Comparison of ENCODE assay signal across 25 cellular contexts in genomic region chr16:70709961-70710360, GRCh38. TPM values are rescaled to one million over a fixed set of nuclear protein-coding genes. Genes with fewer than 3 reads are reported as not detected.
DNase-seq lines count a peak whose midpoint lies in the region; FAIRE-seq and TF ChIP-seq lines count a peak whose summit lies in the region.
"Had no signal": no experiment of that assay in that cellular context is flagged by ENCODE, and none has a peak within 500 bp of the region (broad histone marks: within the 10 kb centered on the region; RNA-seq: fewer than 3 reads in every experiment).

No MANE protein-coding gene starts in this region.

- H3K4me1 ChIP-seq in Loucy (ENCODE audit: insufficient read depth, low read length, poor library complexity, severe bottlenecking): peaks cover 38% of the 10 kb centered on the region
- peaks cover 38% of the 10 kb centered on the region for H3K4me1 ChIP-seq in endothelial cell of umbilical vein (ENCODE audit: control insufficient read depth, extremely low read depth, insufficient read depth, low read length)
- H3K4me1 ChIP-seq in muscle layer of colon (ENCODE audit: insufficient read depth, low read length): peaks cover 91% of the 10 kb centered on the region
- peaks cover 11 to 46% (median 23%) of the 10 kb centered on the region in 4 donors for H3K4me1 ChIP-seq in transverse colon
- H3K4me1 ChIP-seq in H9 (ENCODE audit: insufficient read depth, low read length): peaks cover 7% of the 10 kb centered on the region; the same call in 1 of the 2 replicates
- H3K4me1 ChIP-seq: pancreas had no signal

- H4K20me1 ChIP-seq in Loucy (ENCODE audit: insufficient read depth, low read length, poor library complexity, severe bottlenecking): no peaks in the 10 kb centered on the region
- no peaks in the 10 kb centered on the region for H4K20me1 ChIP-seq in endothelial cell of umbilical vein (replicated peaks; ENCODE audit: control insufficient read depth, extremely low read depth, insufficient read depth, low read length)
- no peaks in the 10 kb centered on the region for H4K20me1 ChIP-seq in H9 (ENCODE audit: control insufficient read depth, insufficient read depth, insufficient read length)

- in situ Hi-C loops in transverse colon (cut with MboI; ENCODE audit: low pct_ligation_motif_present in 1 of 4, low pct_unique_long_range_greater_than_20kb in 1 of 4, low sequenced_read_pairs in 3 of 4): no loop called here

- no peaks in the 10 kb centered on the region; the same call in 1 of the 2 replicates for H3K27me3 Mint-ChIP-seq in H9 (ENCODE audit: low read depth)
- H3K27me3 Mint-ChIP-seq: activated CD4-positive, alpha-beta T cell treated with anti-CD3 and anti-CD28 coated beads, Interleukin-2, amount 10 ng/mL, durations not matched to agents 7 days and 5 days; CD4-positive, CD25-positive, alpha-beta regulatory T cell; natural killer cell treated with Interleukin-12 subunit alpha and Interleukin-12 subunit beta and Interleukin-15 and Interleukin-18, amount 100 ng/mL, for 72 hours had no signal

- DNase-seq in endothelial cell of umbilical vein (ENCODE audit: low read depth, low spot score) (peak; percentile 22), transverse colon (no peak), H9 (no peak), NCI-H2196 (lab: John Stamatoyannopoulos, UW; ENCODE audit: unreplicated experiment) (no peak)
- DNase-seq in activated CD4-positive, CD25-positive, alpha-beta regulatory T cell (lab: John Stamatoyannopoulos, UW): no peak
- DNase-seq: activated CD4-positive, alpha-beta T cell treated with anti-CD3 and anti-CD28 coated beads, Interleukin-2, amount 10 ng/mL, durations not matched to agents 7 days and 5 days; caudate nucleus; Karpas-422; NCI-H187; NCI-H774; pancreas; RPMI8226; SK-N-SH; stomach; WERI-Rb-1 had no signal

- H2BK12ac ChIP-seq in H9 (ENCODE audit: insufficient read length, low read depth, low read length): no peak overlapping the region

- intact Hi-C loops in endothelial cell of umbilical vein (cut with micrococcal nuclease) (no loop called here), transverse colon (cut with DNase I; ENCODE audit: low total_unique reads) (no loop called here)

- H3K79me2 ChIP-seq in Loucy (ENCODE audit: insufficient read depth, low read length): no peaks in the 10 kb centered on the region
- H3K79me2 ChIP-seq in endothelial cell of umbilical vein (ENCODE audit: control insufficient read depth, insufficient read depth, low read length): no peaks in the 10 kb centered on the region
- H3K79me2 ChIP-seq in H9 (ENCODE audit: insufficient read depth, low read length): no peaks in the 10 kb centered on the region

- H3F3A ChIP-seq in Loucy (ENCODE audit: low read depth): no peaks in the 10 kb centered on the region

- H4K8ac ChIP-seq in H9 (replicated peaks; ENCODE audit: insufficient read length, low read depth, low read length): no peak overlapping the region

- H2BK15ac ChIP-seq in H9 (ENCODE audit: low read depth, low read length): no peak overlapping the region

- no peak for FAIRE-seq in endothelial cell of umbilical vein (lab: Jason Lieb, UNC)
- FAIRE-seq: D721Med, GM12878, H54, pancreas had no signal

- no peaks in the 10 kb centered on the region for H3K23me2 ChIP-seq in H9 (ENCODE audit: insufficient read length, low read depth, low read length, poor library complexity, severe bottlenecking)

- no peaks in the 10 kb centered on the region for H3K9me2 ChIP-seq in Loucy (replicated peaks; ENCODE audit: low read depth, low read length)
- H3K9me2 ChIP-seq: SK-N-SH had no signal

- H3K36me3 ChIP-seq in Loucy (ENCODE audit: insufficient read depth, low read length) (peaks cover 3% of the 10 kb centered on the region; the same call in 1 of the 2 replicates), endothelial cell of umbilical vein (ENCODE audit: control insufficient read depth in 2 of 2, extremely low read depth in 1 of 2, insufficient read depth in 2 of 2, low read length in 2 of 2) (no peaks in the 10 kb centered on the region), muscle layer of colon (ENCODE audit: insufficient read depth, low read length) (no peaks in the 10 kb centered on the region), transverse colon (no peaks in the 10 kb centered on the region)
- H3K36me3 ChIP-seq: ascending aorta, pancreas, right atrium auricular region had no signal

- peak overlapping the region; percentile 2 for H3K4me3 ChIP-seq in Loucy (ENCODE audit: low read length, poor library complexity, severe bottlenecking)
- H3K4me3 ChIP-seq in endothelial cell of umbilical vein (replicated peaks in 1 of 3; ENCODE audit: insufficient read depth in 1 of 3, low read depth in 1 of 3, low read length in 3 of 3): no peak overlapping the region
- H3K4me3 ChIP-seq in muscle layer of colon (ENCODE audit: low read depth in 1 of 2, low read length in 2 of 2): no peak overlapping the region
- no peak overlapping the region for H3K4me3 ChIP-seq in transverse colon
- H3K4me3 ChIP-seq: ascending aorta, GM12878, pancreas, right atrium auricular region, stomach had no signal

- no peak overlapping the region for H3K56ac ChIP-seq in H9 (ENCODE audit: insufficient read length, low read depth, low read length)

- peak overlapping the region; percentile 53 for H3K9ac ChIP-seq in Loucy (ENCODE audit: low read depth, low read length, poor library complexity, severe bottlenecking)
- no peak overlapping the region for H3K9ac ChIP-seq in endothelial cell of umbilical vein (replicated peaks; ENCODE audit: extremely low read depth, insufficient read depth, low read length)
- no peak overlapping the region for H3K9ac ChIP-seq in muscle layer of colon (ENCODE audit: low read length)
- no peak overlapping the region for H3K9ac ChIP-seq in H9 (ENCODE audit: extremely low read depth, insufficient read length, low read length)
- H3K9ac ChIP-seq: SK-N-SH had no signal

- H4K5ac ChIP-seq in H9 (ENCODE audit: insufficient read length, low read depth, low read length): no peak overlapping the region

- H2AK5ac ChIP-seq in H9 (ENCODE audit: insufficient read length, low read length): no peak overlapping the region

- no peaks in the 10 kb centered on the region for H3K27me3 ChIP-seq in Loucy (ENCODE audit: insufficient read depth, low read length, poor library complexity, severe bottlenecking)
- H3K27me3 ChIP-seq in endothelial cell of umbilical vein (ENCODE audit: control insufficient read depth in 2 of 2, insufficient read depth in 2 of 2, low read length in 2 of 2): no peaks in the 10 kb centered on the region
- H3K27me3 ChIP-seq in muscle layer of colon (ENCODE audit: control insufficient read depth in 1 of 2, insufficient read depth in 2 of 2, low read length in 2 of 2): no peaks in the 10 kb centered on the region
- no peaks in the 10 kb centered on the region for H3K27me3 ChIP-seq in transverse colon
- H3K27me3 ChIP-seq in H9 (ENCODE audit: insufficient read depth, low read length): no peaks in the 10 kb centered on the region
- H3K27me3 ChIP-seq: ascending aorta, pancreas, right atrium auricular region, stomach had no signal

- no peak overlapping the region for H2BK5ac ChIP-seq in H9 (ENCODE audit: insufficient read length, low read length)

- TF ChIP-seq CTCF in Loucy (conservative IDR thresholded peaks at IDR 0.05; ENCODE audit: low read length) (no peak), endothelial cell of umbilical vein (IDR thresholded peaks at IDR 0.05; ENCODE audit: extremely low read depth in 1 of 2, insufficient read depth in 1 of 2, low read depth in 1 of 2, low read length in 2 of 2) (no peak), transverse colon (IDR thresholded peaks at IDR 0.05) (no peak), H9 (conservative IDR thresholded peaks at IDR 0.05) (no peak)

- no peak overlapping the region for H2BK20ac ChIP-seq in H9 (ENCODE audit: low read depth, low read length, poor library complexity, severe bottlenecking)

- peaks cover 4 to 9% (median 7%) of the 10 kb centered on the region in 3 experiments; a peak in 4 of 7 replicates for H3K36me3 Mint-ChIP-seq in H9 (ENCODE audit: insufficient read depth in 1 of 3, low read depth in 3 of 3)
- H3K36me3 Mint-ChIP-seq: activated naive CD4-positive, alpha-beta T cell treated with anti-CD3 and anti-CD28 coated beads, Interleukin-2, amount 50 U/mL, for 72 hours; natural killer cell treated with Interleukin-12 subunit alpha and Interleukin-12 subunit beta and Interleukin-15 and Interleukin-18, amount 100 ng/mL, for 72 hours had no signal

- H3K4ac ChIP-seq in H9 (ENCODE audit: low read depth, low read length): no peak overlapping the region

- POLR2A ChIA-PET in endothelial cell of umbilical vein (lab: Charles Lee): no interaction called here

- H3K23ac ChIP-seq in H9 (ENCODE audit: insufficient read length, low read depth, low read length): no peak overlapping the region

- no peak overlapping the region for H4K91ac ChIP-seq in H9 (ENCODE audit: insufficient read length, low read depth, low read length)

- no peak overlapping the region for H3K4me3 Mint-ChIP-seq in H9
- H3K4me3 Mint-ChIP-seq: activated CD4-positive, alpha-beta T cell treated with anti-CD3 and anti-CD28 coated beads, Interleukin-2, amount 10 ng/mL, durations not matched to agents 7 days and 5 days; CD4-positive, CD25-positive, alpha-beta regulatory T cell; natural killer cell treated with Interleukin-12 subunit alpha and Interleukin-12 subunit beta and Interleukin-15 and Interleukin-18, amount 100 ng/mL, for 72 hours had no signal

- H3K4me1 Mint-ChIP-seq in H9: peaks cover 54 to 60% of the 10 kb centered on the region in 2 experiments
- H3K4me1 Mint-ChIP-seq: CD4-positive, CD25-positive, alpha-beta regulatory T cell had no signal

- no peak overlapping the region for H3T11ph ChIP-seq in H9 (ENCODE audit: low read length)

- no peaks in the 10 kb centered on the region for H3K79me1 ChIP-seq in H9 (ENCODE audit: insufficient read depth, low read depth, low read length, poor library complexity, severe bottlenecking)

- H3K9me1 ChIP-seq in endothelial cell of umbilical vein (replicated peaks; ENCODE audit: control insufficient read depth, extremely low read depth, insufficient read depth, low read length): no peaks in the 10 kb centered on the region

- no TSS peak for BruUV-seq in endothelial cell of umbilical vein (replicated peaks; lab: Mats Ljungman, UMichigan)

- H3K27ac Mint-ChIP-seq in H9: no peak overlapping the region
- H3K27ac Mint-ChIP-seq: activated naive CD4-positive, alpha-beta T cell treated with anti-CD3 and anti-CD28 coated beads, Interleukin-2, amount 50 U/mL, for 72 hours; CD4-positive, CD25-positive, alpha-beta regulatory T cell; natural killer cell treated with Interleukin-12 subunit alpha and Interleukin-12 subunit beta and Interleukin-15 and Interleukin-18, amount 100 ng/mL, for 72 hours had no signal

- TF ChIP-seq POLR2A in endothelial cell of umbilical vein (IDR thresholded peaks at IDR 0.05; ENCODE audit: low read depth, low read length) (no peak), transverse colon (IDR thresholded peaks at IDR 0.05) (no peak)

- H2AFZ ChIP-seq in Loucy (ENCODE audit: low read length): no peak overlapping the region
- no peak overlapping the region for H2AFZ ChIP-seq in endothelial cell of umbilical vein (ENCODE audit: low read depth, low read length)
- H2AFZ ChIP-seq in H9 (ENCODE audit: low read length): no peak overlapping the region

- 84% methylated on average over 5 of the region's 7 CpGs; no CpG with 5 or more reads in 1 of the 2 donors for WGBS in transverse colon (ENCODE audit: low coverage in 1 of 2), 2 donors
- no CpG with 5 or more reads among the region's 7 CpGs for WGBS in H9 (ENCODE audit: extremely low coverage, insufficient read length, low lambda C conversion rate)

- peak overlapping the region; percentile 46 for H3K4me2 ChIP-seq in Loucy (ENCODE audit: low read depth, low read length, poor library complexity, severe bottlenecking)
- no peak overlapping the region for H3K4me2 ChIP-seq in endothelial cell of umbilical vein (ENCODE audit: insufficient read depth, low read length)
- H3K4me2 ChIP-seq in H9 (ENCODE audit: insufficient read depth, insufficient read length, low read length): no peak overlapping the region
- H3K4me2 ChIP-seq: SK-N-SH had no signal

- CTCF ChIA-PET in endothelial cell of umbilical vein (lab: Charles Lee): interaction anchor here (1.1 to 1.8 kb wide), 3 partner anchors 10 to 29 kb away, joined by 4 to 5 read pairs (median 4); no protein-coding TSS in a partner anchor

- no peak overlapping the region for H3K27ac ChIP-seq in endothelial cell of umbilical vein (ENCODE audit: insufficient read depth, low read depth, low read length)
- peak overlapping the region; percentile 50 for H3K27ac ChIP-seq in muscle layer of colon (ENCODE audit: low read depth, low read length)
- peak overlapping the region; percentile 1 to 87 (median 47) for H3K27ac ChIP-seq in transverse colon
- no peak overlapping the region for H3K27ac ChIP-seq in H9 (ENCODE audit: insufficient read length, low read depth, low read length)
- H3K27ac ChIP-seq: pancreas, right atrium auricular region, WERI-Rb-1 had no signal

- TF ChIP-seq EP300 in transverse colon (IDR thresholded peaks at IDR 0.05; ENCODE audit: low read depth): no peak

- no peak overlapping the region for H3K18ac ChIP-seq in H9 (ENCODE audit: insufficient read length, low read depth, low read length)

- dilution Hi-C loops in endothelial cell of umbilical vein (cut with MboI; ENCODE audit: extremely low pct_ligation_motif_present, low sequenced_read_pairs): no loop called here

- no peaks in the 10 kb centered on the region; a peak in 1 of 5 replicates for H3K9me3 Mint-ChIP-seq in H9
- H3K9me3 Mint-ChIP-seq: activated CD4-positive, alpha-beta T cell treated with anti-CD3 and anti-CD28 coated beads, Interleukin-2, amount 10 ng/mL, durations not matched to agents 7 days and 5 days; activated naive CD4-positive, alpha-beta T cell treated with anti-CD3 and anti-CD28 coated beads, Interleukin-2, amount 50 U/mL, for 72 hours; CD4-positive, CD25-positive, alpha-beta regulatory T cell; natural killer cell treated with Interleukin-12 subunit alpha and Interleukin-12 subunit beta and Interleukin-15 and Interleukin-18, amount 100 ng/mL, for 72 hours had no signal

- H2BK120ac ChIP-seq in H9 (ENCODE audit: low read depth, low read length, poor library complexity, severe bottlenecking): no peak overlapping the region

- H3K14ac ChIP-seq in H9 (ENCODE audit: insufficient read depth, low read length): no peak overlapping the region; the same call in 1 of the 2 replicates

- H3K9me3 ChIP-seq in Loucy (ENCODE audit: insufficient read depth, low read depth, low read length) (no peaks in the 10 kb centered on the region), endothelial cell of umbilical vein (replicated peaks; ENCODE audit: control insufficient read depth, insufficient read depth, low read length) (no peaks in the 10 kb centered on the region), muscle layer of colon (ENCODE audit: low read length) (no peaks in the 10 kb centered on the region), transverse colon (no peaks in the 10 kb centered on the region), H9 (ENCODE audit: control insufficient read depth, low read depth, low read length) (no peaks in the 10 kb centered on the region)
- H3K9me3 ChIP-seq: ascending aorta, pancreas, right atrium auricular region, SK-N-SH, stomach had no signal

RNA-seq across cellular contexts. Expression of gene MTSS2, which starts 24.1 kb away (rescaled TPM):
- total RNA-seq in endothelial cell of umbilical vein (37.6 and 42.3 TPM in 2 replicates), transverse colon (100 to 1,000 TPM in 1 of 4 donors, 10 to 100 TPM in 3; 13.9 to 149 (median 33.8) TPM), H9 (2021) (41.0 and 42.5 TPM in 2 replicates)
- polyA plus RNA-seq in endothelial cell of umbilical vein: 38.4 and 41.3 TPM in 2 replicates
- 32.0 and 51.0 TPM in 2 replicates for polyA plus RNA-seq in endothelial cell of umbilical vein (2011; cell fraction: cytosol; rRNA removed)
- polyA plus RNA-seq in endothelial cell of umbilical vein (2011; cell fraction: nucleus; rRNA removed): 55.2 and 60.0 TPM in 2 replicates
- 39.0 and 64.5 TPM in 2 replicates for polyA plus RNA-seq in endothelial cell of umbilical vein (2012)
- 13.4 and 35.5 TPM in 2 replicates for polyA minus RNA-seq in endothelial cell of umbilical vein
- 42.5 TPM for polyA minus RNA-seq in endothelial cell of umbilical vein (2011; cell fraction: cytosol; rRNA and poly(A)+ RNA removed)
- polyA minus RNA-seq in endothelial cell of umbilical vein (2011; cell fraction: nucleus; rRNA and poly(A)+ RNA removed): 20.4 and 36.5 TPM in 2 replicates
- polyA plus RNA-seq: CD4-positive, CD25-positive, alpha-beta regulatory T cell had no signal

Comparison
In these comparisons a context has a peak if more than half of its experiments do, and no peak if none do; other contexts are left out.
1. H3K27ac ChIP-seq: peak in muscle layer of colon (single experiment) and transverse colon (4 of 4); none in endothelial cell of umbilical vein (single experiment) and H9 (single experiment).